Comparison of ENCODE assay signal across 8 cellular contexts in genomic region chr15:41283653-41284424, GRCh38. TPM values are rescaled to one million over a fixed set of nuclear protein-coding genes. Genes with fewer than 3 reads are reported as not detected.
DNase-seq lines count a peak whose midpoint lies in the region; ATAC-seq and TF ChIP-seq lines count a peak whose summit lies in the region.

No MANE protein-coding gene starts in this region.

- no peak for TF ChIP-seq CTCF in AG04449 (IDR thresholded peaks at IDR 0.05; ENCODE audit: insufficient read depth, low read length, missing control alignments)
- TF ChIP-seq CTCF in VCaP (conservative IDR thresholded peaks at IDR 0.05): no peak
- no peak for TF ChIP-seq CTCF in mammary epithelial cell (conservative IDR thresholded peaks at IDR 0.05 in 1 of 2, IDR thresholded peaks at IDR 0.05 in 1 of 2; ENCODE audit: extremely low read depth in 1 of 2, insufficient read depth in 1 of 2, low read depth in 1 of 2, low read length in 2 of 2)

- peak overlapping the region; percentile 91 for H2AFZ ChIP-seq in mammary epithelial cell (ENCODE audit: low read depth, low read length)

- intact Hi-C loops in mammary epithelial cell (cut with micrococcal nuclease): loop anchor here (1.0 to 5.0 kb wide), 3 partner anchors 48 to 77 kb away; partner anchors contain the start of genes CHP1, NUSAP1 and OIP5

- H3K27me3 ChIP-seq in mammary epithelial cell (ENCODE audit: insufficient read depth, low read length) (no peaks in the 10 kb centered on the region), iPS-20b (ENCODE audit: insufficient read depth, low read length) (no peaks in the 10 kb centered on the region), skeletal muscle tissue (ENCODE audit: control insufficient read depth in 3 of 3, insufficient read depth in 3 of 3, low read length in 3 of 3) (no peaks in the 10 kb centered on the region)

- H3K9ac ChIP-seq in mammary epithelial cell (ENCODE audit: insufficient read depth, low read length) (peak overlapping the region; percentile 90), iPS-20b (ENCODE audit: low read depth, low read length) (peak overlapping the region; percentile 99), skeletal muscle tissue (ENCODE audit: low read depth in 1 of 3, low read length in 3 of 3) (peak overlapping the region; percentile 87 to 97 (median 94))

- H3K36me3 ChIP-seq in mammary epithelial cell (ENCODE audit: insufficient read depth, low read length) (peaks cover 34% of the 10 kb centered on the region), iPS-20b (ENCODE audit: insufficient read depth, low read depth, low read length) (peaks cover 53% of the 10 kb centered on the region), skeletal muscle tissue (ENCODE audit: control insufficient read depth in 3 of 3, insufficient read depth in 3 of 3, low read length in 3 of 3) (peaks cover 23 to 43% (median 38%) of the 10 kb centered on the region in 3 donors)

- no TSS peak for BruUV-seq in mammary epithelial cell (replicated peaks; lab: Mats Ljungman, UMichigan)

- DNase-seq in AG04449 (ENCODE audit: low read depth, low spot score): peak; percentile 97
- DNase-seq in NCI-H2196 (lab: John Stamatoyannopoulos, UW; ENCODE audit: unreplicated experiment): peak; percentile 93
- peak; percentile 98 for DNase-seq in mammary epithelial cell

- H3K27ac ChIP-seq in VCaP (peak overlapping the region; percentile 89), mammary epithelial cell (ENCODE audit: insufficient read depth, low read depth, low read length) (peak overlapping the region; percentile 77), iPS-20b (ENCODE audit: low read length) (peak overlapping the region; percentile 62), skeletal muscle tissue (ENCODE audit: low read depth, low read length) (peak overlapping the region; percentile 88)

- H3K4me1 ChIP-seq in mammary epithelial cell (ENCODE audit: insufficient read depth, low read length): peaks cover 11% of the 10 kb centered on the region
- H3K4me1 ChIP-seq in iPS-20b (ENCODE audit: insufficient read depth, low read length): peaks cover 5% of the 10 kb centered on the region; the same call in 1 of the 2 replicates
- H3K4me1 ChIP-seq in skeletal muscle tissue (ENCODE audit: control insufficient read depth in 3 of 3, insufficient read depth in 3 of 3, low read length in 3 of 3): peaks cover 8 to 28% (median 14%) of the 10 kb centered on the region in 3 donors

- H4K20me1 ChIP-seq in mammary epithelial cell (ENCODE audit: insufficient read depth, low read length): no peaks in the 10 kb centered on the region

- WGBS in mammary epithelial cell (ENCODE audit: low coverage, missing lambda C conversion rate): under 1% methylated on average over 39 of the region's 60 CpGs

- in situ Hi-C loops in mammary epithelial cell (cut with MboI; ENCODE audit: low sequenced_read_pairs in 2 of 2): no loop called here

- H3K4me3 ChIP-seq in AG04449 (ENCODE audit: low read depth, low read length): peak overlapping the region; percentile 94
- peak overlapping the region; percentile 71 to 98 (median 92) for H3K4me3 ChIP-seq in mammary epithelial cell (replicated peaks in 1 of 3; ENCODE audit: insufficient read depth in 1 of 3, low read depth in 2 of 3, low read length in 3 of 3)
- peak overlapping the region; percentile 98 for H3K4me3 ChIP-seq in iPS-20b (ENCODE audit: low read length)
- peak overlapping the region; percentile 84 to 96 (median 93) for H3K4me3 ChIP-seq in skeletal muscle tissue (ENCODE audit: low read length in 3 of 3)

- peaks cover 49% of the 10 kb centered on the region for H3K79me2 ChIP-seq in mammary epithelial cell (ENCODE audit: insufficient read depth, low read length)

- H3K4me2 ChIP-seq in mammary epithelial cell (ENCODE audit: insufficient read depth, low read depth, low read length): peak overlapping the region; percentile 85

- H3K9me3 ChIP-seq in mammary epithelial cell (replicated peaks; ENCODE audit: insufficient read depth, low read length) (no peaks in the 10 kb centered on the region), iPS-20b (ENCODE audit: insufficient read depth, low read depth, low read length) (no peaks in the 10 kb centered on the region), skeletal muscle tissue (ENCODE audit: control insufficient read depth in 3 of 3, low read length in 3 of 3) (no peaks in the 10 kb centered on the region)

- dilution Hi-C loops in mammary epithelial cell (cut with HindIII; ENCODE audit: low sequenced_read_pairs): no loop called here

- ATAC-seq in GM18873 (IDR thresholded peaks at IDR 0.05; ENCODE audit: low FRiP score, unreplicated experiment): peak; percentile 88
- ATAC-seq in HG03135 (IDR thresholded peaks at IDR 0.05; ENCODE audit: unreplicated experiment): peak; percentile 96

- POLR2A ChIA-PET in AG04449 (lab: Yijun Ruan, JAX): interaction anchor here (0.6 kb wide), 1 partner anchor 80 kb away, joined by 4 read pairs; no protein-coding TSS in a partner anchor

- CTCF ChIA-PET in AG04449 (lab: Yijun Ruan, JAX): no interaction called here
- CTCF ChIA-PET in mammary epithelial cell (lab: Charles Lee; ENCODE audit: low non-redundant PET): no interaction called here

RNA-seq across cellular contexts. Expression of gene OIP5, which starts 48.6 kb away (rescaled TPM):
- total RNA-seq in mammary epithelial cell: 1 to 10 TPM; 1.3 to 8.0 TPM
- 12.2 TPM for polyA plus RNA-seq in mammary epithelial cell
- polyA minus RNA-seq in mammary epithelial cell: 3.7 TPM
- total RNA-seq in skeletal muscle tissue: 3.7 TPM

RNA-seq across cellular contexts. Expression of gene NUSAP1, which starts 48.8 kb away (rescaled TPM):
- total RNA-seq in mammary epithelial cell (10 to 100 TPM in 1 of 2 donors, 1 to 10 TPM in 1; 3.7 to 67.3 TPM), skeletal muscle tissue (25.1 TPM)
- polyA plus RNA-seq in mammary epithelial cell: 86.3 TPM
- polyA minus RNA-seq in mammary epithelial cell: 192 TPM

RNA-seq across cellular contexts. Expression of gene CHP1, which starts 52.8 kb away (rescaled TPM):
- total RNA-seq in mammary epithelial cell: 100 to 1,000 TPM; 132 to 138 TPM
- 75.9 TPM for polyA plus RNA-seq in mammary epithelial cell
- polyA minus RNA-seq in mammary epithelial cell: 262 TPM
- 44.9 TPM for total RNA-seq in skeletal muscle tissue

RNA-seq across cellular contexts. Expression of gene EXD1, which starts 53.3 kb away (rescaled TPM):
- total RNA-seq in mammary epithelial cell: not detected
- 0.08 TPM for polyA plus RNA-seq in mammary epithelial cell
- not detected for polyA minus RNA-seq in mammary epithelial cell
- not detected for total RNA-seq in skeletal muscle tissue

Comparison
In these comparisons a context has a peak if more than half of its experiments do, and no peak if none do; other contexts are left out.
1. Peak in every context shown above with its lines: DNase-seq, ATAC-seq, H3K4me3 ChIP-seq and H3K27ac ChIP-seq.